7 cellular contexts compared by ENCODE assay signal in genomic region chr20:22333885-22334545, GRCh38.
DNase-seq lines count a peak whose midpoint lies in the region; FAIRE-seq and TF ChIP-seq lines count a peak whose summit lies in the region.

No MANE protein-coding gene starts in this region.

- FAIRE-seq in H54 (lab: Jason Lieb, UNC) (no peak), kidney (lab: Jason Lieb, UNC) (peak; percentile 51)

- H3K4me1 ChIP-seq in breast epithelium (no peaks in the 10 kb centered on the region), kidney (ENCODE audit: control insufficient read depth in 1 of 2, insufficient read depth in 1 of 2, low read depth in 1 of 2, low read length in 2 of 2) (no peaks in the 10 kb centered on the region)

- H3K27me3 ChIP-seq in breast epithelium: peaks cover 0 to 33% of the 10 kb centered on the region in 2 donors

- H3K36me3 ChIP-seq in breast epithelium (no peaks in the 10 kb centered on the region), kidney (ENCODE audit: control insufficient read depth in 1 of 2, insufficient read depth in 2 of 2, low read length in 2 of 2) (no peaks in the 10 kb centered on the region)

- intact Hi-C loops in breast epithelium (cut with DNase I; ENCODE audit: low total_unique reads): no loop called here
- intact Hi-C loops in kidney (cut with DNase I): loop anchor here (10.0 kb wide), 1 partner anchor 251 kb away; the partner anchor contains the start of gene FOXA2

- TF ChIP-seq CTCF in GM10266 (IDR thresholded peaks at IDR 0.05; ENCODE audit: control insufficient read depth, insufficient read depth, low read depth, missing control alignments) (peak; percentile 78), breast epithelium (IDR thresholded peaks at IDR 0.05) (peak in 2 of 3 donors; percentile 43 to 53), kidney (IDR thresholded peaks at IDR 0.05; ENCODE audit: borderline replicate concordance, extremely low read depth, insufficient read depth) (peak; percentile 58)

- no peak overlapping the region for H3K27ac ChIP-seq in breast epithelium
- no peak overlapping the region for H3K27ac ChIP-seq in kidney (ENCODE audit: low read depth in 2 of 2, low read length in 2 of 2)

- H3K9ac ChIP-seq in kidney (ENCODE audit: low read length in 2 of 2): no peak overlapping the region

- H3K4me3 ChIP-seq in breast epithelium: no peak overlapping the region
- no peak overlapping the region for H3K4me3 ChIP-seq in kidney (ENCODE audit: low read length in 2 of 2)

- no peak for TF ChIP-seq POLR2A in H54 (IDR thresholded peaks at IDR 0.05; ENCODE audit: low read depth, low read length)
- TF ChIP-seq POLR2A in breast epithelium (IDR thresholded peaks at IDR 0.05): no peak

- H3K9me3 ChIP-seq in breast epithelium (no peaks in the 10 kb centered on the region), kidney (ENCODE audit: control insufficient read depth in 1 of 2, low read length in 2 of 2) (no peaks in the 10 kb centered on the region)

- DNase-seq in GM10266 (ENCODE audit: extremely low spot score) (peak; percentile 69), H54 (ENCODE audit: insufficient read length, low spot score) (peak; percentile 58), M059J (ENCODE audit: low read depth) (peak; percentile 68), SHP77 treated with DMSO at 0.1 percent for 48 hours (lab: John Stamatoyannopoulos, UW) (peak; percentile 78), breast epithelium (ENCODE audit: low spot score in 2 of 2) (peak in 1 of 2 donors; percentile 32), kidney (no peak)
- peak in 2 of 3 donors; percentile 8 to 17 for DNase-seq in stimulated activated CD4-positive, alpha-beta T cell treated with anti-CD3 and anti-CD28 coated beads, TNF-alpha, amount 100 ng/mL, for 48 hours (ENCODE audit: low read depth in 3 of 3)
